In the genomic region with DNA sequence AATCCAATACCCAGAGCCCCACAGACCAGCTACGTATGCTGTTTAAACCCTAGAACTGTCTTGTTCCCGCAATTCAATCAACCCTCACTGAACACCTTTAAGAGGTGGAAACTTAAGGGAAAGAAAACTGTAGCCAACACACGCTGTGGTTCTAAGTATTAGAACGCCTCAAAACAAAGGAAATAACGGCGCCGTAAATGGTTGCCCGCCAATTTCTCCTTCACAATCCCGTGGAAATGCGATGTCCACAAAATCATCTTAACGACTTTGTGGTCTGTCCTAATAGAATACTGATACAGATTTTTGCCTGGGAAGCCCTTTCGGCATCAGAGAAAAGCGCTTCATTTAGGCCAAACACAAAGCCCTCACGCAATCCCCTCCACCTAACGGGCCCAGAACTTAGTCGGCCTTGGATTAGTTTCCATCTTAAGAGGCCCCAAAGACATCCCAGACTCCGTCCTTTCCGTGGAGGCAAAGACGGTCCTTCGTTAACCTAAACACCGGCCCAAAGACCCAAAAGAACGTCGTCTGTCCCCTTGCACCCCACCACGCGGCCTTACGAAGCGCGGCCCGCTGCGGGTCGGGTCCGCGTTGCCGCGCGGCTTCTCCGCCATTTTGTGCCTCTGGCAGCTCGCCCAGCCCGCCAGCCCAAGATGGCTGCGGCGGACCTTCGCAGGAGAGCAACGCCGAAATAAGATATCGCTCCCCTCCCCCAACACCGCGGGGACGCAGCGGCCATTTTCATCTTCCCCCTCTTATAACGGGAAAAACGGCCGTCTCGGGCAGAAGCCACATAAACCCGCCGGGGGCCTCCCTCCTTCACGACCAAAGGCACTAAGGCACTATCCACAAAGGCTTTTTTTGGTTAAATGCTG, we compare ENCODE assay signal across 8 cellular contexts. TPM values are rescaled to one million over a fixed set of nuclear protein-coding genes. Genes with fewer than 3 reads are reported as not detected.
DNase-seq lines count a peak whose midpoint lies in the region; ATAC-seq and TF ChIP-seq lines count a peak whose summit lies in the region.

No MANE protein-coding gene starts in this region.

- no peaks in the 10 kb centered on the region for H3K27me3 Mint-ChIP-seq in activated naive CD4-positive, alpha-beta T cell treated with anti-CD3 and anti-CD28 coated beads, Interleukin-2, amount 50 U/mL, for 24 hours
- peaks cover 17% of the 10 kb centered on the region for H3K27me3 Mint-ChIP-seq in glutamatergic neuron (ENCODE audit: unreplicated experiment)

- peak overlapping the region; percentile 100 for H3K27ac Mint-ChIP-seq in activated naive CD4-positive, alpha-beta T cell treated with anti-CD3 and anti-CD28 coated beads, Interleukin-2, amount 50 U/mL, for 24 hours
- peak overlapping the region; percentile 99 for H3K27ac Mint-ChIP-seq in glutamatergic neuron (ENCODE audit: unreplicated experiment)

- H3K27ac ChIP-seq in SK-N-SH (ENCODE audit: low read depth in 2 of 2, low read length in 1 of 2), result peak overlapping the region; percentile 99
- peak overlapping the region; percentile 100 for H3K27ac ChIP-seq in osteoblast (ENCODE audit: low read depth, low read length)
- H3K27ac ChIP-seq in testis, result peak overlapping the region; percentile 99 to 100

- peak; percentile 43 for ATAC-seq in HG02588 (IDR thresholded peaks at IDR 0.05; ENCODE audit: unreplicated experiment)

- H3K9ac ChIP-seq in SK-N-SH, result peak overlapping the region; percentile 100

- WGBS in SK-N-SH (ENCODE audit: low lambda C conversion rate), result 2% methylated on average over 20 of the region's 56 CpGs
- WGBS in testis, 2 donors, result 0 to 1% methylated on average over 22 to 56 of the region's 56 CpGs

- TF ChIP-seq EP300 in SK-N-SH (IDR thresholded peaks at IDR 0.05; ENCODE audit: borderline replicate concordance in 1 of 2, low read depth in 1 of 2, low read length in 1 of 2), result peak in 1 of 2 experiments; percentile 37; a peak in 1 of 4 replicates

- no peaks in the 10 kb centered on the region for H3K9me3 ChIP-seq in SK-N-SH
- no peaks in the 10 kb centered on the region for H3K9me3 ChIP-seq in osteoblast (ENCODE audit: low read depth, low read length)
- no peaks in the 10 kb centered on the region for H3K9me3 ChIP-seq in testis

- no peak overlapping the region for H2AFZ ChIP-seq in SK-N-SH (ENCODE audit: low read depth)
- peak overlapping the region; percentile 71 for H2AFZ ChIP-seq in osteoblast (ENCODE audit: low read length)

- H3K4me2 ChIP-seq in SK-N-SH (peak overlapping the region; percentile 74), osteoblast (ENCODE audit: insufficient read depth, low read length) (peak overlapping the region; percentile 90)

- POLR2A ChIA-PET in SK-N-SH (lab: Yijun Ruan, JAX), result interaction anchor here (0.6 to 2.3 kb wide), 11 partner anchors 9 to 847 kb away, joined by 3 to 17 read pairs (median 3); partner anchors contain the start of genes DNAJB11, EIF4A2 and SENP2

- peaks cover 33% of the 10 kb centered on the region for H3K36me3 Mint-ChIP-seq in activated naive CD4-positive, alpha-beta T cell treated with anti-CD3 and anti-CD28 coated beads, Interleukin-2, amount 50 U/mL, for 24 hours
- H3K36me3 Mint-ChIP-seq in glutamatergic neuron (ENCODE audit: unreplicated experiment), result peaks cover 5% of the 10 kb centered on the region

- intact Hi-C loops in testis (cut with DNase I; ENCODE audit: low total_unique reads), result no loop called here

- no peak for TF ChIP-seq RAD21 in SK-N-SH (IDR thresholded peaks at IDR 0.05; ENCODE audit: low read length)

- peaks cover 18% of the 10 kb centered on the region for H3F3A ChIP-seq in SK-N-SH (replicated peaks; ENCODE audit: insufficient read depth)

- H3K27me3 ChIP-seq in SK-N-SH (ENCODE audit: insufficient read depth) (no peaks in the 10 kb centered on the region), osteoblast (ENCODE audit: insufficient read depth, low read length) (no peaks in the 10 kb centered on the region), testis (no peaks in the 10 kb centered on the region)

- H3K4me3 ChIP-seq in SK-N-SH (ENCODE audit: low read depth in 2 of 2, low read length in 1 of 2) (peak overlapping the region; percentile 99 to 100), osteoblast (ENCODE audit: insufficient read depth, low read length) (peak overlapping the region; percentile 96), testis (peak overlapping the region; percentile 94 to 99)

- peaks cover 0 to 9% of the 10 kb centered on the region in 2 experiments for H3K36me3 ChIP-seq in SK-N-SH (replicated peaks in 1 of 2; ENCODE audit: control insufficient read depth in 1 of 2, insufficient read depth in 2 of 2, low read length in 1 of 2)
- H3K36me3 ChIP-seq in osteoblast (ENCODE audit: insufficient read depth, low read length), result no peaks in the 10 kb centered on the region
- no peaks in the 10 kb centered on the region for H3K36me3 ChIP-seq in testis (ENCODE audit: low read depth, missing control alignments)

- TF ChIP-seq POLR2A in testis (IDR thresholded peaks at IDR 0.05), result peak; percentile 41

- peak; percentile 70 for DNase-seq in G401 (ENCODE audit: low spot score)
- peak; percentile 89 for DNase-seq in NCI-H1092 treated with DMSO at 0.1 percent for 48 hours (lab: John Stamatoyannopoulos, UW)
- DNase-seq in SK-N-SH, result peak; percentile 83
- DNase-seq in glutamatergic neuron, result peak; percentile 92
- peak; percentile 79 for DNase-seq in osteoblast (ENCODE audit: insufficient read length, low spot score, missing footprints)
- DNase-seq in testis, result peak; percentile 90

- peaks cover 52% of the 10 kb centered on the region for H4K20me1 ChIP-seq in SK-N-SH (ENCODE audit: insufficient read depth)
- H4K20me1 ChIP-seq in osteoblast (ENCODE audit: insufficient read depth, low read length), result peaks cover 55% of the 10 kb centered on the region

- H3K4me1 ChIP-seq in SK-N-SH (ENCODE audit: control insufficient read depth in 1 of 2, insufficient read depth in 2 of 2, low read depth in 1 of 2, low read length in 1 of 2), result peaks cover 5 to 21% of the 10 kb centered on the region in 2 experiments; a peak in 2 of 4 replicates
- H3K4me1 ChIP-seq in osteoblast (ENCODE audit: insufficient read depth, low read length), result peaks cover 37% of the 10 kb centered on the region
- peaks cover 20% of the 10 kb centered on the region for H3K4me1 ChIP-seq in testis

- no peaks in the 10 kb centered on the region for H3K9me3 Mint-ChIP-seq in activated naive CD4-positive, alpha-beta T cell treated with anti-CD3 and anti-CD28 coated beads, Interleukin-2, amount 50 U/mL, for 24 hours
- peaks cover 18% of the 10 kb centered on the region for H3K9me3 Mint-ChIP-seq in glutamatergic neuron (ENCODE audit: unreplicated experiment)

- H3K4me1 Mint-ChIP-seq in activated naive CD4-positive, alpha-beta T cell treated with anti-CD3 and anti-CD28 coated beads, Interleukin-2, amount 50 U/mL, for 24 hours, result peaks cover 25% of the 10 kb centered on the region
- peaks cover 26% of the 10 kb centered on the region for H3K4me1 Mint-ChIP-seq in glutamatergic neuron (ENCODE audit: low read depth, unreplicated experiment)

- in situ Hi-C loops in G401 (cut with HindIII; ENCODE audit: low sequenced_read_pairs), result no loop called here

- CTCF ChIA-PET in SK-N-SH (lab: Yijun Ruan, JAX), result interaction anchor here (0.6 to 2.0 kb wide), 4 partner anchors 14 to 557 kb away, joined by 3 to 4 read pairs (median 3); no protein-coding TSS in a partner anchor

- no peaks in the 10 kb centered on the region for H3K9me2 ChIP-seq in SK-N-SH

- H3K4me3 Mint-ChIP-seq in activated naive CD4-positive, alpha-beta T cell treated with anti-CD3 and anti-CD28 coated beads, Interleukin-2, amount 50 U/mL, for 24 hours, result peak overlapping the region; percentile 99
- H3K4me3 Mint-ChIP-seq in glutamatergic neuron (ENCODE audit: unreplicated experiment), result peak overlapping the region; percentile 99

- TF ChIP-seq CTCF in SK-N-SH (IDR thresholded peaks at IDR 0.05) (no peak), glutamatergic neuron (IDR thresholded peaks at IDR 0.05; ENCODE audit: partially characterized antibody, unreplicated experiment) (no peak), osteoblast (IDR thresholded peaks at IDR 0.05; ENCODE audit: extremely low read depth, low read depth, low read length) (no peak), testis (IDR thresholded peaks at IDR 0.05) (peak in 1 of 3 experiments; percentile 1)

- peaks cover 58% of the 10 kb centered on the region for H3K79me2 ChIP-seq in SK-N-SH (ENCODE audit: insufficient read depth)
- peaks cover 58% of the 10 kb centered on the region for H3K79me2 ChIP-seq in osteoblast (ENCODE audit: insufficient read depth, low read length)

TF ChIP-seq in SK-N-SH, 30 proteins besides CTCF, POLR2A, EP300 and RAD21 (continues in another document):
- TF ChIP-seq TAF1 (IDR thresholded peaks at IDR 0.05; ENCODE audit: borderline replicate concordance, low read depth, low read length) (peak; percentile 98), EZH2phosphoT487 (IDR thresholded peaks at IDR 0.05; ENCODE audit: borderline replicate concordance, low read depth) (no peak), MEF2A (IDR thresholded peaks at IDR 0.05; ENCODE audit: borderline replicate concordance, low read depth) (no peak), NRF1 (IDR thresholded peaks at IDR 0.05; ENCODE audit: low read depth, low read length) (no peak), JUND (IDR thresholded peaks at IDR 0.05) (no peak), RFX5 (IDR thresholded peaks at IDR 0.05; ENCODE audit: low read length) (no peak), RXRA (IDR thresholded peaks at IDR 0.05; ENCODE audit: borderline replicate concordance, low read depth) (no peak), SIN3A (IDR thresholded peaks at IDR 0.05; ENCODE audit: borderline replicate concordance, low read depth, low read length) (0 out of 2 replicates have a peak, but pooled peaks have one; percentile 83), GATA2 (CRISPR knock-in tag; IDR thresholded peaks at IDR 0.05) (no peak), FOSL2 (IDR thresholded peaks at IDR 0.05; ENCODE audit: borderline replicate concordance, low read depth) (no peak), FOXM1 (IDR thresholded peaks at IDR 0.05; ENCODE audit: low read depth) (no peak)
- TF ChIP-seq, protein P1, sequence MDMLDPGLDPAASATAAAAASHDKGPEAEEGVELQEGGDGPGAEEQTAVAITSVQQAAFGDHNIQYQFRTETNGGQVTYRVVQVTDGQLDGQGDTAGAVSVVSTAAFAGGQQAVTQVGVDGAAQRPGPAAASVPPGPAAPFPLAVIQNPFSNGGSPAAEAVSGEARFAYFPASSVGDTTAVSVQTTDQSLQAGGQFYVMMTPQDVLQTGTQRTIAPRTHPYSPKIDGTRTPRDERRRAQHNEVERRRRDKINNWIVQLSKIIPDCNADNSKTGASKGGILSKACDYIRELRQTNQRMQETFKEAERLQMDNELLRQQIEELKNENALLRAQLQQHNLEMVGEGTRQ (IDR thresholded peaks at IDR 0.05; ENCODE audit: borderline replicate concordance, low read depth, low read length), result no peak

RNA-seq across cellular contexts. Expression of gene TRA2B, which starts 0.8 kb away (rescaled TPM):
- total RNA-seq in G401 (2014; rRNA removed; shearing (Covaris generic)), result 176 and 232 TPM in 2 replicates
- 192 and 212 TPM in 2 replicates for polyA plus RNA-seq in SK-N-SH (2012; rRNA removed)
- polyA plus RNA-seq in SK-N-SH (2012; cell fraction: cytosol; rRNA removed), result 185 and 204 TPM in 2 replicates
- 311 and 484 TPM in 2 replicates for polyA plus RNA-seq in SK-N-SH (2012; cell fraction: nucleus; rRNA removed)
- total RNA-seq in glutamatergic neuron (ENCODE audit: unreplicated experiment), result 160 TPM
- 95.2 and 111 TPM in 2 replicates for total RNA-seq in osteoblast
- 100 to 1,000 TPM; 177 to 199 TPM for total RNA-seq in testis
- 136 TPM for polyA plus RNA-seq in testis (ENCODE audit: insufficient read depth, low read depth, low replicate concordance)

Comparison
In these comparisons a context has a peak if more than half of its experiments do, and no peak if none do; other contexts are left out.
1. Peak in every context shown above with its lines: DNase-seq, ATAC-seq, H3K4me3 ChIP-seq and H3K27ac ChIP-seq.